Comparison of ENCODE assay signal across 1 cellular context in genomic region chr15:89330119-89330518, GRCh38.
TF ChIP-seq lines count a peak whose summit lies in the region.

No MANE protein-coding gene starts in this region.

TF ChIP-seq in H1, 55 proteins besides CTCF, POLR2A, EP300 and RAD21:
- no peak for TF ChIP-seq POLR2AphosphoS5 (IDR thresholded peaks at IDR 0.05; ENCODE audit: low read depth, low read length)
- TF ChIP-seq ZNF274 (IDR thresholded peaks at IDR 0.05; ENCODE audit: borderline replicate concordance, extremely low read depth, low read length), result no peak
- no peak for TF ChIP-seq CBX5 (IDR thresholded peaks at IDR 0.05; ENCODE audit: low read depth, low read length)
- TF ChIP-seq JUN (IDR thresholded peaks at IDR 0.05; ENCODE audit: low read depth, low read length), result no peak
- TF ChIP-seq KDM1A (IDR thresholded peaks at IDR 0.05; ENCODE audit: borderline replicate concordance, low read length), result no peak
- TF ChIP-seq RNF2 (IDR thresholded peaks at IDR 0.05; ENCODE audit: borderline replicate concordance, low read depth, low read length, missing control alignments, poor library complexity, severe bottlenecking), result no peak
